19 cellular contexts compared by ENCODE assay signal in the genomic region with DNA sequence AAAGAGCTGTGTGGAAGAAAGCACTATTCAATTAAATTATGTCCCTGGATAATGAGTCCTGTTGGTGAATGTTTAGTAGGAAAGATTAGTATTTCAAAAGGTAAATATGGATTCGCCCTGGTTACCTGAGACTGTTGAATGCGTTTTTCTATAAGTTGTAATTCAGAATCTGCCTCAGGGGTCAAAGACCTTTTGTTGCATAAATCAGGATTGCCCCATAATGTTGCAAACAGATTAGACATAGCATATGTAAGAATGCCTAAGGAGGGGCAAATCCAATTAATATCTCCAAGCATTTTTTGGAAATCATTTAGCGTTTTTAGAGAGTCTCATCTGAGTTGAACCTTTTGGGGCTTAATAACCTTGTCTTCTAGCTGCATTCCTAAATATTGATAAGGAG.
DNase-seq lines count a peak whose midpoint lies in the region; ATAC-seq and TF ChIP-seq lines count a peak whose summit lies in the region.
"Had no signal": no experiment of that assay in that cellular context is flagged by ENCODE, and none has a peak within 500 bp of the region (broad histone marks: within the 10 kb centered on the region; RNA-seq: fewer than 3 reads in every experiment).

No MANE protein-coding gene starts in this region.

- H3K36me3 ChIP-seq in mammary epithelial cell (ENCODE audit: insufficient read depth, low read length) (no peaks in the 10 kb centered on the region), RWPE2 (ENCODE audit: low read depth) (no peaks in the 10 kb centered on the region)
- H3K36me3 ChIP-seq: BLaER1 had no signal

- in situ Hi-C loops in mammary epithelial cell (cut with MboI; ENCODE audit: low sequenced_read_pairs in 2 of 2): loop anchor here in 1 of 2 donors (25.0 kb wide), 1 partner anchor 159 kb away; a partner anchor contains a TSS

- no TSS peak for BruUV-seq in MCF 10A (replicated peaks; lab: Mats Ljungman, UMichigan)
- no TSS peak for BruUV-seq in mammary epithelial cell (replicated peaks; lab: Mats Ljungman, UMichigan)

- H3K27me3 ChIP-seq in mammary epithelial cell (ENCODE audit: insufficient read depth, low read length) (no peaks in the 10 kb centered on the region), RWPE2 (ENCODE audit: insufficient read depth, poor library complexity, severe bottlenecking) (no peaks in the 10 kb centered on the region)
- H3K27me3 ChIP-seq: BLaER1 had no signal

- no peaks in the 10 kb centered on the region for H3K27me3 Mint-ChIP-seq in MCF 10A (ENCODE audit: insufficient read depth, unreplicated experiment)

- no peaks in the 10 kb centered on the region for H3K9me3 Mint-ChIP-seq in MCF 10A (ENCODE audit: unreplicated experiment)
- H3K9me3 Mint-ChIP-seq: CD14-positive monocyte; CD4-positive, alpha-beta memory T cell; H9 had no signal

- POLR2A ChIA-PET in MCF 10A (lab: Yijun Ruan, JAX): interaction anchor here (0.9 to 2.5 kb wide), 6 partner anchors 10 to 57 kb away, joined by 4 to 11 read pairs (median 6); no protein-coding TSS in a partner anchor

- H3K4me3 Mint-ChIP-seq in MCF 10A (ENCODE audit: unreplicated experiment): no peak overlapping the region
- H3K4me3 Mint-ChIP-seq: CD14-positive monocyte; CD4-positive, alpha-beta memory T cell; H9 had no signal

- no peak overlapping the region for H2AFZ ChIP-seq in mammary epithelial cell (ENCODE audit: low read depth, low read length)

- H3K9me3 ChIP-seq in mammary epithelial cell (replicated peaks; ENCODE audit: insufficient read depth, low read length) (no peaks in the 10 kb centered on the region), RWPE2 (ENCODE audit: severe bottlenecking) (no peaks in the 10 kb centered on the region)
- H3K9me3 ChIP-seq: BLaER1 had no signal

- no peak overlapping the region for H3K9ac ChIP-seq in mammary epithelial cell (ENCODE audit: insufficient read depth, low read length)

- intact Hi-C loops in MCF 10A (cut with micrococcal nuclease): no loop called here
- intact Hi-C loops in mammary epithelial cell (cut with micrococcal nuclease): no loop called here
- intact Hi-C loops in left cardiac atrium (cut with DNase I): no loop called here

- H3K4me2 ChIP-seq in mammary epithelial cell (ENCODE audit: insufficient read depth, low read depth, low read length): no peak overlapping the region
- H3K4me2 ChIP-seq: BLaER1 had no signal

- H3K4me3 ChIP-seq in mammary epithelial cell (replicated peaks in 1 of 3; ENCODE audit: insufficient read depth in 1 of 3, low read depth in 2 of 3, low read length in 3 of 3) (no peak overlapping the region), RWPE2 (ENCODE audit: severe bottlenecking) (no peak overlapping the region), epithelial cell of esophagus (ENCODE audit: low read length) (no peak overlapping the region)
- H3K4me3 ChIP-seq: BLaER1, GM12878 had no signal

- H4K20me1 ChIP-seq in mammary epithelial cell (ENCODE audit: insufficient read depth, low read length): no peaks in the 10 kb centered on the region
- H4K20me1 ChIP-seq: BLaER1 had no signal

- WGBS in mammary epithelial cell (ENCODE audit: low coverage, missing lambda C conversion rate): 70% methylated on average over 3 of the region's 3 CpGs

- TF ChIP-seq CTCF in MCF 10A (IDR thresholded peaks at IDR 0.05; ENCODE audit: unreplicated experiment): no peak
- TF ChIP-seq CTCF in mammary epithelial cell (conservative IDR thresholded peaks at IDR 0.05 in 1 of 2, IDR thresholded peaks at IDR 0.05 in 1 of 2; ENCODE audit: extremely low read depth in 1 of 2, insufficient read depth in 1 of 2, low read depth in 1 of 2, low read length in 2 of 2): no peak
- TF ChIP-seq CTCF in RWPE2 (IDR thresholded peaks at IDR 0.05; ENCODE audit: poor library complexity, severe bottlenecking): no peak
- no peak for TF ChIP-seq CTCF in epithelial cell of esophagus (IDR thresholded peaks at IDR 0.05; ENCODE audit: insufficient read depth, low read depth, low read length, missing control alignments)

- CTCF ChIA-PET in MCF 10A (lab: Yijun Ruan, JAX) (interaction anchor here (0.6 to 0.9 kb wide), 4 partner anchors 10 to 1854 kb away, joined by 3 read pairs; no protein-coding TSS in a partner anchor), mammary epithelial cell (lab: Charles Lee; ENCODE audit: low non-redundant PET) (no interaction called here)

- ATAC-seq in RWPE2 (ENCODE audit: low read depth) (peak; percentile 40; the same call in 2 of the 3 replicates), HG03097 (IDR thresholded peaks at IDR 0.05; ENCODE audit: low FRiP score, unreplicated experiment) (no peak), left cardiac atrium (no peak)
- ATAC-seq: GM12878 had no signal

- H3K27ac ChIP-seq in mammary epithelial cell (ENCODE audit: insufficient read depth, low read depth, low read length) (no peak overlapping the region), RWPE2 (ENCODE audit: poor library complexity, severe bottlenecking) (no peak overlapping the region)
- H3K27ac ChIP-seq: 22Rv1, BLaER1, HL-60 had no signal

- H3K4me1 ChIP-seq in mammary epithelial cell (ENCODE audit: insufficient read depth, low read length): peaks cover 7% of the 10 kb centered on the region
- H3K4me1 ChIP-seq in RWPE2 (ENCODE audit: insufficient read depth, poor library complexity, severe bottlenecking): peaks cover 15% of the 10 kb centered on the region

- H3K36me3 Mint-ChIP-seq in MCF 10A (ENCODE audit: insufficient read depth, unreplicated experiment): no peaks in the 10 kb centered on the region
- H3K36me3 Mint-ChIP-seq: CD14-positive monocyte; CD4-positive, alpha-beta memory T cell had no signal

- DNase-seq in MCF 10A (ENCODE audit: unreplicated experiment): peak; percentile 38
- DNase-seq in mammary epithelial cell: no peak
- DNase-seq in RWPE2 (ENCODE audit: low spot score): no peak
- DNase-seq in epithelial cell of esophagus (ENCODE audit: low read depth): peak; percentile 53
- no peak for DNase-seq in mesenteric fat pad (ENCODE audit: low spot score)
- no peak for DNase-seq in left cardiac atrium
- DNase-seq: CD4-positive, alpha-beta memory T cell; DMS 273 treated with DMSO at 0.1 percent for 48 hours; DMS53; DND-41; EL; H9; IMR-90 had no signal

- dilution Hi-C loops in mammary epithelial cell (cut with HindIII; ENCODE audit: low sequenced_read_pairs): no loop called here

- H3K27ac Mint-ChIP-seq in MCF 10A (ENCODE audit: low read depth, unreplicated experiment): no peak overlapping the region
- H3K27ac Mint-ChIP-seq: CD14-positive monocyte; CD4-positive, alpha-beta memory T cell had no signal

- H3K79me2 ChIP-seq in mammary epithelial cell (ENCODE audit: insufficient read depth, low read length): no peaks in the 10 kb centered on the region

- H3K4me1 Mint-ChIP-seq in MCF 10A (ENCODE audit: insufficient read depth, unreplicated experiment): peaks cover 14% of the 10 kb centered on the region

Comparison
In these comparisons a context has a peak if more than half of its experiments do, and no peak if none do; other contexts are left out.
1. DNase-seq: peak in MCF 10A (single experiment) and epithelial cell of esophagus (single experiment); none in mammary epithelial cell (single experiment), RWPE2 (single experiment), mesenteric fat pad (single experiment) and left cardiac atrium (single experiment).